ENCODE assay signal across 21 cellular contexts in the genomic region with DNA sequence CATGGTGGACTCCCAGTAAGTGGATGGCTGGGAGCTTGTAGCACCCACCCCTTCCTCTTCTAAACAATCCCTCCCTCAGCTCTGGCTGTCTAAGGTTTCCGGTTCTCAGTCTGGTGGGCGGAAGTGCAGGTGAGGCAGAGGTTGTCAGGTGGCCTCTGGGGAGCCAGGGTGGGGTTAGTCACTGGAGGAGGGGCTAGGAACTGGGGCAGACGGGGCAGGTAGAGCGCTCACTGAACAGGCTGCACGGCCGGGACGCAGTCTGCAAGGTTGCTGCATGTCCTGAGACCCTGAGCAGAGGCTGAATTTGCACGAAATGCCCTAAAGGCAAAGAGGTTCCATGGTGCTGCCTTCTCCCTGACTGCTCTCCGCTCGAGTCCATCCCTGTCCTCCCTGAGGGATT.
DNase-seq lines count a peak whose midpoint lies in the region; ATAC-seq, FAIRE-seq and TF ChIP-seq lines count a peak whose summit lies in the region.
"Had no signal": no experiment of that assay in that cellular context is flagged by ENCODE, and none has a peak within 500 bp of the region (broad histone marks: within the 10 kb centered on the region; RNA-seq: fewer than 3 reads in every experiment).

No MANE protein-coding gene starts in this region.

- no peak for FAIRE-seq in H1 (lab: Jason Lieb, UNC)

- H3K4me3 Mint-ChIP-seq in H9, result no peak overlapping the region
- H3K4me3 Mint-ChIP-seq: B cell had no signal

- ATAC-seq in Right ventricle myocardium inferior, result no peak

- H2BK12ac ChIP-seq in H9 (ENCODE audit: insufficient read length, low read depth, low read length) (no peak overlapping the region), H1 (ENCODE audit: low read depth, low read length) (no peak overlapping the region; the same call in 1 of the 2 replicates), neuronal stem cell (ENCODE audit: low read length) (no peak overlapping the region)

- H3K56ac ChIP-seq in H9 (ENCODE audit: insufficient read length, low read depth, low read length) (no peak overlapping the region), H1 (replicated peaks; ENCODE audit: insufficient read length, low read depth, low read length) (no peak overlapping the region)

- no peak overlapping the region for H3K4ac ChIP-seq in H9 (ENCODE audit: low read depth, low read length)
- no peak overlapping the region for H3K4ac ChIP-seq in H1 (replicated peaks; ENCODE audit: insufficient read length, low read depth, low read length)
- H3K4ac ChIP-seq in neuronal stem cell (ENCODE audit: low read length), result no peak overlapping the region

- H3K4me3 ChIP-seq in H1 (ENCODE audit: extremely low read depth in 1 of 4, insufficient read depth in 2 of 4, low read depth in 3 of 4, low read length in 4 of 4) (no peak overlapping the region), neuronal stem cell (ENCODE audit: low read length in 2 of 2) (no peak overlapping the region), mammary epithelial cell (replicated peaks in 1 of 3; ENCODE audit: insufficient read depth in 1 of 3, low read depth in 2 of 3, low read length in 3 of 3) (no peak overlapping the region), ovary (no peak overlapping the region)

- TF ChIP-seq CTCF in H9 (conservative IDR thresholded peaks at IDR 0.05) (no peak), H1 (IDR thresholded peaks at IDR 0.05; ENCODE audit: control extremely low read depth in 1 of 3, insufficient read depth in 1 of 3, low read depth in 1 of 3, low read length in 3 of 3) (no peak), mammary epithelial cell (conservative IDR thresholded peaks at IDR 0.05 in 1 of 2, IDR thresholded peaks at IDR 0.05 in 1 of 2; ENCODE audit: extremely low read depth in 1 of 2, insufficient read depth in 1 of 2, low read depth in 1 of 2, low read length in 2 of 2) (no peak), ovary (IDR thresholded peaks at IDR 0.05) (no peak)

- no CpG with 5 or more reads among the region's 10 CpGs for WGBS in H9 (ENCODE audit: extremely low coverage, insufficient read length, low lambda C conversion rate)
- 90% methylated on average over 10 of the region's 10 CpGs; no CpG with 5 or more reads in 1 of the 2 experiments for whole genome bisulfite sequencing in H1 (ENCODE audit: extremely low coverage in 1 of 2, insufficient coverage in 1 of 2, insufficient read length in 1 of 2, insufficient replicate concordance in 2 of 2, low coverage in 1 of 2, low lambda C conversion rate in 2 of 2, missing lambda C conversion rate in 1 of 2), 2 experiments
- no CpG with 5 or more reads among the region's 10 CpGs for WGBS in neuronal stem cell (ENCODE audit: extremely low coverage in 2 of 2, insufficient read length in 2 of 2, insufficient replicate concordance in 1 of 2), 2 donors
- 90% methylated on average over 7 of the region's 10 CpGs for WGBS in mammary epithelial cell (ENCODE audit: low coverage, missing lambda C conversion rate)
- WGBS in ovary, 3 donors, result 78 to 81% (median 80%) methylated on average over 10 of the region's 10 CpGs

- H3K14ac ChIP-seq in H9 (ENCODE audit: insufficient read depth, low read length), result peak overlapping the region; percentile 12; the same call in 1 of the 2 replicates
- H3K14ac ChIP-seq in H1 (ENCODE audit: insufficient read length), result no peak overlapping the region
- no peak overlapping the region for H3K14ac ChIP-seq in neuronal stem cell (ENCODE audit: low read length)

- no peak overlapping the region for H4K8ac ChIP-seq in H9 (replicated peaks; ENCODE audit: insufficient read length, low read depth, low read length)
- peak overlapping the region; percentile 63; the same call in 1 of the 2 replicates for H4K8ac ChIP-seq in H1 (ENCODE audit: extremely low read depth, insufficient read depth, low read length)
- no peak overlapping the region for H4K8ac ChIP-seq in neuronal stem cell (ENCODE audit: low read depth, low read length)

- H3K9me3 ChIP-seq in H9 (ENCODE audit: control insufficient read depth, low read depth, low read length), result no peaks in the 10 kb centered on the region
- no peaks in the 10 kb centered on the region for H3K9me3 ChIP-seq in H1 (ENCODE audit: insufficient read depth in 2 of 2, low read depth in 1 of 2, low read length in 1 of 2)
- H3K9me3 ChIP-seq in neuronal stem cell (replicated peaks in 1 of 2; ENCODE audit: control insufficient read depth in 2 of 2, insufficient read depth in 1 of 2, low read depth in 1 of 2, low read length in 2 of 2), result no peaks in the 10 kb centered on the region
- H3K9me3 ChIP-seq in mammary epithelial cell (replicated peaks; ENCODE audit: insufficient read depth, low read length), result no peaks in the 10 kb centered on the region
- H3K9me3 ChIP-seq in ovary, result no peaks in the 10 kb centered on the region

- dilution Hi-C loops in mammary epithelial cell (cut with HindIII; ENCODE audit: low sequenced_read_pairs), result no loop called here

- H3K36me3 ChIP-seq in H1 (ENCODE audit: control insufficient read depth in 2 of 4, insufficient read depth in 4 of 4, low read length in 3 of 4) (no peaks in the 10 kb centered on the region), neuronal stem cell (replicated peaks in 1 of 2; ENCODE audit: control insufficient read depth in 2 of 2, insufficient read depth in 2 of 2, low read length in 2 of 2) (no peaks in the 10 kb centered on the region), mammary epithelial cell (ENCODE audit: insufficient read depth, low read length) (no peaks in the 10 kb centered on the region), ovary (no peaks in the 10 kb centered on the region)

- no peak overlapping the region for H2AK5ac ChIP-seq in H9 (ENCODE audit: insufficient read length, low read length)
- no peak overlapping the region for H2AK5ac ChIP-seq in H1 (ENCODE audit: low read depth, low read length)
- H2AK5ac ChIP-seq in neuronal stem cell (ENCODE audit: low read depth, low read length), result no peak overlapping the region

- POLR2A ChIA-PET in H1 (lab: Charles Lee; ENCODE audit: partially characterized antibody), result interaction anchor here (1.2 kb wide), 1 partner anchor 60 kb away, joined by 3 read pairs; no protein-coding TSS in a partner anchor

- H2BK15ac ChIP-seq in H9 (ENCODE audit: low read depth, low read length) (no peak overlapping the region), H1 (ENCODE audit: low read length) (no peak overlapping the region), neuronal stem cell (ENCODE audit: low read length) (no peak overlapping the region)

- H2AFZ ChIP-seq in H9 (ENCODE audit: low read length) (no peak overlapping the region), H1 (ENCODE audit: low read length) (no peak overlapping the region), neuronal stem cell (ENCODE audit: low read length) (no peak overlapping the region), mammary epithelial cell (ENCODE audit: low read depth, low read length) (no peak overlapping the region)

- TF ChIP-seq POLR2A in H1 (IDR thresholded peaks at IDR 0.05; ENCODE audit: control extremely low read depth in 1 of 2, low read depth in 2 of 2, low read length in 2 of 2), result no peak
- TF ChIP-seq POLR2A in ovary (IDR thresholded peaks at IDR 0.05), result no peak

- no peak overlapping the region for H2BK20ac ChIP-seq in H9 (ENCODE audit: low read depth, low read length, poor library complexity, severe bottlenecking)
- H2BK20ac ChIP-seq in H1 (ENCODE audit: low read length), result no peak overlapping the region

- H4K20me1 ChIP-seq in H9 (ENCODE audit: control insufficient read depth, insufficient read depth, insufficient read length), result no peaks in the 10 kb centered on the region
- no peaks in the 10 kb centered on the region for H4K20me1 ChIP-seq in H1 (replicated peaks in 1 of 2; ENCODE audit: control insufficient read depth in 1 of 2, insufficient read depth in 2 of 2, low read length in 2 of 2)
- no peaks in the 10 kb centered on the region for H4K20me1 ChIP-seq in mammary epithelial cell (ENCODE audit: insufficient read depth, low read length)

- H3K27me3 ChIP-seq in H9 (ENCODE audit: insufficient read depth, low read length), result no peaks in the 10 kb centered on the region
- H3K27me3 ChIP-seq in H1 (replicated peaks in 1 of 4; ENCODE audit: control insufficient read depth in 3 of 4, extremely low read depth in 1 of 4, insufficient read depth in 3 of 4, low read length in 3 of 4), result no peaks in the 10 kb centered on the region; a peak in 1 of 7 replicates
- peaks cover 0 to 23% (median 0%) of the 10 kb centered on the region in 3 experiments for H3K27me3 ChIP-seq in neuronal stem cell (ENCODE audit: control insufficient read depth in 3 of 3, insufficient read depth in 3 of 3, low read depth in 1 of 3, low read length in 3 of 3)
- no peaks in the 10 kb centered on the region for H3K27me3 ChIP-seq in mammary epithelial cell (ENCODE audit: insufficient read depth, low read length)
- no peaks in the 10 kb centered on the region for H3K27me3 ChIP-seq in ovary

- H4K91ac ChIP-seq in H9 (ENCODE audit: insufficient read length, low read depth, low read length) (no peak overlapping the region), H1 (replicated peaks; ENCODE audit: insufficient read length, low read length) (peak overlapping the region; percentile 62), neuronal stem cell (ENCODE audit: low read depth, low read length, poor library complexity) (no peak overlapping the region)

- H3K79me2 ChIP-seq in H9 (ENCODE audit: insufficient read depth, low read length), result no peaks in the 10 kb centered on the region
- no peaks in the 10 kb centered on the region for H3K79me2 ChIP-seq in H1 (ENCODE audit: control insufficient read depth in 1 of 2, insufficient read depth in 2 of 2, low read length in 2 of 2)
- H3K79me2 ChIP-seq in mammary epithelial cell (ENCODE audit: insufficient read depth, low read length), result no peaks in the 10 kb centered on the region

- no peak overlapping the region for H4K5ac ChIP-seq in H9 (ENCODE audit: insufficient read length, low read depth, low read length)
- H4K5ac ChIP-seq in H1 (ENCODE audit: insufficient read length, low read depth, low read length), result no peak overlapping the region

- TF ChIP-seq EP300 in H1 (IDR thresholded peaks at IDR 0.05; ENCODE audit: borderline replicate concordance in 1 of 2, low read depth in 2 of 2, low read length in 2 of 2) (no peak), ovary (IDR thresholded peaks at IDR 0.05) (no peak)

- H3K4me1 ChIP-seq in H9 (ENCODE audit: insufficient read depth, low read length), result peaks cover 2% of the 10 kb centered on the region; the same call in 1 of the 2 replicates
- peaks cover 0 to 4% (median under 1%) of the 10 kb centered on the region in 4 experiments; a peak in 1 of 7 replicates for H3K4me1 ChIP-seq in H1 (replicated peaks in 1 of 4; ENCODE audit: control insufficient read depth in 3 of 4, insufficient read depth in 4 of 4, low read length in 3 of 4)
- peaks cover 0 to 7% of the 10 kb centered on the region in 2 donors for H3K4me1 ChIP-seq in neuronal stem cell (ENCODE audit: control insufficient read depth in 2 of 2, insufficient read depth in 1 of 2, low read depth in 1 of 2, low read length in 2 of 2)
- peaks cover 8% of the 10 kb centered on the region for H3K4me1 ChIP-seq in mammary epithelial cell (ENCODE audit: insufficient read depth, low read length)
- no peaks in the 10 kb centered on the region for H3K4me1 ChIP-seq in ovary (ENCODE audit: insufficient read depth)

- DNase-seq in H9 (no peak), RPMI8226 (peak; percentile 10), H1 (ENCODE audit: low read depth in 1 of 2, low spot score in 2 of 2) (peak in 1 of 2 experiments; percentile 44), neuronal stem cell (ENCODE audit: low spot score) (no peak), Right ventricle myocardium inferior (ENCODE audit: missing footprints) (no peak), mammary epithelial cell (no peak), ovary (no peak)
- DNase-seq: Calu3; DMS79 treated with DMSO at 0.1 percent for 48 hours; HCEC 1CT; NCI-H1092; NCI-H1417 treated with DMSO at 0.1 percent for 48 hours; NCI-H187 treated with DMSO at 0.1 percent for 48 hours; NCI-H2107; NCI-H446 treated with DMSO at 0.1 percent for 48 hours; NCI-H82; NK-92 treated with Interleukin-12 subunit alpha and Interleukin-12 subunit beta, amount 100 ng/mL, for 24 hours; SHP77 treated with DMSO at 0.1 percent for 48 hours; T-helper 1 cell had no signal

- H3K4me1 Mint-ChIP-seq in H9, result peaks cover 21 to 26% of the 10 kb centered on the region in 2 experiments
- H3K4me1 Mint-ChIP-seq: B cell had no signal

- H2BK120ac ChIP-seq in H9 (ENCODE audit: low read depth, low read length, poor library complexity, severe bottlenecking), result no peak overlapping the region
- H2BK120ac ChIP-seq in H1 (replicated peaks; ENCODE audit: low read depth, low read length), result no peak overlapping the region
- no peak overlapping the region for H2BK120ac ChIP-seq in neuronal stem cell (ENCODE audit: low read depth, low read length)

- H3K27ac Mint-ChIP-seq in H9, result no peak overlapping the region
- H3K27ac Mint-ChIP-seq: B cell had no signal

- H3K9ac ChIP-seq in H9 (ENCODE audit: extremely low read depth, insufficient read length, low read length) (no peak overlapping the region), H1 (replicated peaks in 1 of 4; ENCODE audit: extremely low read depth in 1 of 4, low read depth in 3 of 4, low read length in 3 of 4) (no peak overlapping the region), neuronal stem cell (ENCODE audit: low read depth, low read length, poor library complexity) (no peak overlapping the region), mammary epithelial cell (ENCODE audit: insufficient read depth, low read length) (no peak overlapping the region)

- H3K9me3 Mint-ChIP-seq in H9, result no peaks in the 10 kb centered on the region

- H3K27me3 Mint-ChIP-seq in H9 (ENCODE audit: low read depth), result peaks cover 4% of the 10 kb centered on the region; the same call in 1 of the 2 replicates

- no TSS peak for BruUV-seq in mammary epithelial cell (replicated peaks; lab: Mats Ljungman, UMichigan)

- intact Hi-C loops in Right ventricle myocardium inferior (cut with DNase I), result loop anchor here (5.0 kb wide), 1 partner anchor 185 kb away; no protein-coding TSS in a partner anchor
- intact Hi-C loops in mammary epithelial cell (cut with micrococcal nuclease), result no loop called here
- intact Hi-C loops in ovary (cut with DNase I), result no loop called here

- no peak overlapping the region for H3K27ac ChIP-seq in H9 (ENCODE audit: insufficient read length, low read depth, low read length)
- H3K27ac ChIP-seq in H1 (ENCODE audit: low read depth, low read length), result no peak overlapping the region
- H3K27ac ChIP-seq in neuronal stem cell (replicated peaks; ENCODE audit: low read length), result no peak overlapping the region
- H3K27ac ChIP-seq in mammary epithelial cell (ENCODE audit: insufficient read depth, low read depth, low read length), result no peak overlapping the region
- H3K27ac ChIP-seq in ovary, result no peak overlapping the region
- H3K27ac ChIP-seq: RWPE1 had no signal

- H3K18ac ChIP-seq in H9 (ENCODE audit: insufficient read length, low read depth, low read length), result no peak overlapping the region
- no peak overlapping the region for H3K18ac ChIP-seq in H1 (ENCODE audit: extremely low read depth, low read length)
- H3K18ac ChIP-seq in neuronal stem cell (ENCODE audit: low read length), result peak overlapping the region; percentile 67

- in situ Hi-C loops in mammary epithelial cell (cut with MboI; ENCODE audit: low sequenced_read_pairs in 2 of 2), result no loop called here

- no peak overlapping the region for H2BK5ac ChIP-seq in H9 (ENCODE audit: insufficient read length, low read length)
- no peak overlapping the region for H2BK5ac ChIP-seq in H1 (ENCODE audit: low read depth, low read length)
- H2BK5ac ChIP-seq in neuronal stem cell (ENCODE audit: low read length), result no peak overlapping the region

- H3K79me1 ChIP-seq in H9 (ENCODE audit: insufficient read depth, low read depth, low read length, poor library complexity, severe bottlenecking) (no peaks in the 10 kb centered on the region), H1 (ENCODE audit: low read depth, low read length) (no peaks in the 10 kb centered on the region), neuronal stem cell (ENCODE audit: low read depth, low read length) (no peaks in the 10 kb centered on the region)

- H3K23ac ChIP-seq in H9 (ENCODE audit: insufficient read length, low read depth, low read length), result no peak overlapping the region
- no peak overlapping the region for H3K23ac ChIP-seq in H1 (ENCODE audit: insufficient read length)
- H3K23ac ChIP-seq in neuronal stem cell (ENCODE audit: low read depth, low read length, poor library complexity), result no peak overlapping the region

- no peak for TF ChIP-seq RAD21 in H1 (IDR thresholded peaks at IDR 0.05 in 1 of 2, conservative IDR thresholded peaks at IDR 0.05 in 1 of 2; ENCODE audit: low read depth in 2 of 2, low read length in 2 of 2)

- H3K36me3 Mint-ChIP-seq in H9 (ENCODE audit: insufficient read depth in 1 of 3, low read depth in 3 of 3), result no peaks in the 10 kb centered on the region; a peak in 1 of 7 replicates

- CTCF ChIA-PET in H1 (lab: Charles Lee; ENCODE audit: partially characterized antibody) (interaction anchor here (0.9 to 1.4 kb wide), 2 partner anchors 205 to 226 kb away, joined by 3 to 4 read pairs; no protein-coding TSS in a partner anchor), mammary epithelial cell (lab: Charles Lee; ENCODE audit: low non-redundant PET) (no interaction called here)

- H3K4me2 ChIP-seq in H9 (ENCODE audit: insufficient read depth, insufficient read length, low read length), result no peak overlapping the region
- no peak overlapping the region for H3K4me2 ChIP-seq in H1 (ENCODE audit: insufficient read depth in 1 of 2, low read depth in 2 of 2, low read length in 2 of 2)
- no peak overlapping the region for H3K4me2 ChIP-seq in neuronal stem cell (ENCODE audit: insufficient read depth, low read length, poor library complexity, severe bottlenecking)
- no peak overlapping the region for H3K4me2 ChIP-seq in mammary epithelial cell (ENCODE audit: insufficient read depth, low read depth, low read length)

- no peaks in the 10 kb centered on the region for H3K23me2 ChIP-seq in H9 (ENCODE audit: insufficient read length, low read depth, low read length, poor library complexity, severe bottlenecking)
- H3K23me2 ChIP-seq in H1 (ENCODE audit: low read depth, low read length), result no peaks in the 10 kb centered on the region

- no peak overlapping the region for H3T11ph ChIP-seq in H9 (ENCODE audit: low read length)
